In the genomic region with DNA sequence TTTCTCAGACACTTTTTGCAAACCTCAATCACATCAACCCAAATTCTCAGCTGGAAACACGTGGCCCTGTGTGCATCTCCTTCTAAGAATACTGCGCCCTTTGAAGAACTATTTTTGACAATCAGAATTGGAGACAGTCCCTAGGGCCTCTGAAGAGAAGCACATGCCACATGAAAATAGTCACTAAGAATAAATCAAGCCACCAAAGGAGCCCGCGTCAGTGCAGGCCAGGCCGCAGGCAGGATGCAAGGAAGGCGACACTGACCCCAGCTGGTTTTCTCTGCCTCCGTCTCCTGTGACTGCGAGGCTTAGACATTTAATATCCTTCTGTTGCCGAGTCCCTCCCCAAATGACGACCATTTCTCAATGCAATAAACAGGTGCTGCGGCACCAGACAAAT, we compare ENCODE assay signal across 2 cellular contexts.
TF ChIP-seq lines count a peak whose summit lies in the region.

No MANE protein-coding gene starts in this region.

TF ChIP-seq in SK-N-SH, 30 proteins besides CTCF, POLR2A, EP300 and RAD21 (continued from another document):
- no peak for TF ChIP-seq IRF3 (IDR thresholded peaks at IDR 0.05; ENCODE audit: low read depth, low read length)
- no peak for TF ChIP-seq MXI1 (IDR thresholded peaks at IDR 0.05; ENCODE audit: low read depth, low read length)
- TF ChIP-seq JUND (IDR thresholded peaks at IDR 0.05) = no peak

TF ChIP-seq in SK-N-SH treated with all-trans-retinoic acid at 6 μM for 48 hours, 23 proteins besides CTCF, POLR2A, EP300 and RAD21 (continued from another document):
- no peak for TF ChIP-seq POU6F1 (CRISPR knock-in tag; IDR thresholded peaks at IDR 0.05; ENCODE audit: borderline replicate concordance, low read depth)
- no peak for TF ChIP-seq CREB5 (CRISPR knock-in tag; IDR thresholded peaks at IDR 0.05; ENCODE audit: low read depth)
- no peak for TF ChIP-seq RARB (CRISPR knock-in tag; IDR thresholded peaks at IDR 0.05)
- TF ChIP-seq GLIS3 (CRISPR knock-in tag; IDR thresholded peaks at IDR 0.05) = no peak
